ENCODE assay signal across 8 cellular contexts in the genomic region with DNA sequence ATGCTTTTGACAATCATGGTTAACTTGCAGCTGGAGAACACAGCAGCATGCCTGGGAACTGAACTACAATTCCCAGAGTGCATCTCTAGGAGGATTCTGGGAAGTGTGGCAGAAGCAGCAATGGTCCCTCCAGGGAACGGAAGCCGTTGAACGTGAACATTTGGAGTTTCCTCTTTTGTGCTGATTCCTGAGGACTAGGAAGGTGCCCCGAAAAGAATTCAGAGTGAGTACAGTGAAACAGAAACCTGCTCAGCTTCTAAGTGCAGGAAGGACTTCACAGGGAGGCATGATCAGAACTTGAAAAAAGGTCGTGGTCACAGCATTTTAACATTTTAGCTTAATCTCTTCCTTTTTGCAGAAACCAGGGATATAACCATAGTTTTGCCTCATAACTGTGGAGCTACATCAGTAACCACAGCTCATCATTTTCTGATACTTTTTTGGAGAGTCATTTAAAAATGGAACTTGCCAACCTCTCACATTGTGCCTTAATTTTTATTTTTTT. TPM values are rescaled to one million over a fixed set of nuclear protein-coding genes. Genes with fewer than 3 reads are reported as not detected.
A peak's percentile ranks its signal among the peaks of the same experiment; 100 is the strongest.
DNase-seq lines count a peak whose midpoint lies in the region; ATAC-seq and TF ChIP-seq lines count a peak whose summit lies in the region.

Gene NUDT13 (plus strand): TSS at position 111 of the 505 bp plus-strand sequence. CDS start 3,911 bp downstream, outside the sequence.

- no peaks in the 10 kb centered on the region for H3K4me1 Mint-ChIP-seq in Calu3 (ENCODE audit: low read depth, unreplicated experiment)
- peaks cover 6% of the 10 kb centered on the region for H3K4me1 Mint-ChIP-seq in stimulated activated effector memory CD8-positive, alpha-beta T cell treated with anti-CD3 and anti-CD28 coated beads, Interleukin-12 subunit alpha, Interleukin-12 subunit beta, amount 100 ng/mL, for 72 hours

- DNase-seq in Calu3 (peak; percentile 33), HEK293T (ENCODE audit: extremely low spot score) (peak; percentile 74), NOMO-1 treated with DMSO at 0.1 percent for 48 hours (lab: John Stamatoyannopoulos, UW; ENCODE audit: unreplicated experiment) (peak; percentile 91), activated T-cell treated with anti-CD3 and anti-CD28 coated beads for 24 hours (ENCODE audit: low read depth) (peak; percentile 28), epidermal melanocyte (ENCODE audit: insufficient read length, low spot score) (peak; percentile 79), mesenchymal stem cell (peak; percentile 88)
- DNase-seq in stimulated activated effector memory CD8-positive, alpha-beta T cell treated with anti-CD3 and anti-CD28 coated beads, Interleukin-12 subunit alpha, Interleukin-12 subunit beta, amount 100 ng/mL, for 72 hours (ENCODE audit: low spot score in 2 of 2) = peak in 1 of 2 donors; percentile 53

- peak within 1 kb of the TSS in 1 of 2 experiments; percentile 88 for H3K4me3 ChIP-seq in mesenchymal stem cell (ENCODE audit: insufficient read depth in 1 of 2, low read depth in 1 of 2, low read length in 2 of 2)

- peak within 1 kb of the TSS; percentile 62 for H2BK5ac ChIP-seq in mesenchymal stem cell (ENCODE audit: low read depth, low read length, poor library complexity, severe bottlenecking)

- H3K14ac ChIP-seq in mesenchymal stem cell (ENCODE audit: low read length in 2 of 2) = no peak within 1 kb of the TSS

- peaks cover 0 to 14% of the 10 kb centered on the region in 2 experiments for H3K36me3 ChIP-seq in mesenchymal stem cell (ENCODE audit: control insufficient read depth in 1 of 2, insufficient read depth in 2 of 2, low read depth in 1 of 2, low read length in 2 of 2)

- peak within 1 kb of the TSS; percentile 98 for H3K27ac ChIP-seq in mesenchymal stem cell (ENCODE audit: low read length, poor library complexity, severe bottlenecking)

- POLR2A ChIA-PET in HEK293T (lab: Yijun Ruan, JAX) = interaction anchor here (0.7 to 3.5 kb wide), 8 partner anchors 13 to 484 kb away, joined by 3 to 61 read pairs (median 3); partner anchors contain the start of genes DNAJC9, MICU1 and P4HA1

- H3K9me3 ChIP-seq in mesenchymal stem cell (ENCODE audit: control insufficient read depth, low read length) = no peaks in the 10 kb centered on the region

- peak within 1 kb of the TSS; percentile 56 for H3K27ac Mint-ChIP-seq in Calu3 (ENCODE audit: unreplicated experiment)
- peak within 1 kb of the TSS; percentile 82 for H3K27ac Mint-ChIP-seq in stimulated activated effector memory CD8-positive, alpha-beta T cell treated with anti-CD3 and anti-CD28 coated beads, Interleukin-12 subunit alpha, Interleukin-12 subunit beta, amount 100 ng/mL, for 72 hours

- no peaks in the 10 kb centered on the region for H3K4me1 ChIP-seq in mesenchymal stem cell (ENCODE audit: control insufficient read depth, insufficient read depth, low read depth, low read length)

- H3K4me3 Mint-ChIP-seq in Calu3 (ENCODE audit: low read depth, unreplicated experiment) = peak within 1 kb of the TSS; percentile 65
- peak within 1 kb of the TSS; percentile 69 for H3K4me3 Mint-ChIP-seq in stimulated activated effector memory CD8-positive, alpha-beta T cell treated with anti-CD3 and anti-CD28 coated beads, Interleukin-12 subunit alpha, Interleukin-12 subunit beta, amount 100 ng/mL, for 72 hours

- peak within 1 kb of the TSS in 1 of 2 experiments; percentile 89 for H3K18ac ChIP-seq in mesenchymal stem cell (ENCODE audit: low read depth in 1 of 2, low read length in 2 of 2)

- 2% methylated on average over 5 of the region's 5 CpGs for WGBS in mesenchymal stem cell

- H2BK12ac ChIP-seq in mesenchymal stem cell (ENCODE audit: low read length in 2 of 2) = no peak within 1 kb of the TSS

- peak within 1 kb of the TSS in 1 of 2 experiments; percentile 67 for H3K4ac ChIP-seq in mesenchymal stem cell (ENCODE audit: low read depth in 1 of 2, low read length in 2 of 2)

- peaks cover 2% of the 10 kb centered on the region for H3K79me1 ChIP-seq in mesenchymal stem cell (replicated peaks; ENCODE audit: low read length, poor library complexity, severe bottlenecking)

- peaks cover 28% of the 10 kb centered on the region for H3K36me3 Mint-ChIP-seq in Calu3 (ENCODE audit: insufficient read depth, unreplicated experiment)
- peaks cover 28% of the 10 kb centered on the region for H3K36me3 Mint-ChIP-seq in stimulated activated effector memory CD8-positive, alpha-beta T cell treated with anti-CD3 and anti-CD28 coated beads, Interleukin-12 subunit alpha, Interleukin-12 subunit beta, amount 100 ng/mL, for 72 hours

- intact Hi-C loops in Calu3 (cut with micrococcal nuclease; ENCODE audit: unreplicated experiment) = no loop called here

- H3K9me3 Mint-ChIP-seq in Calu3 (ENCODE audit: low read depth, unreplicated experiment) = peaks cover 5% of the 10 kb centered on the region
- H3K9me3 Mint-ChIP-seq in stimulated activated effector memory CD8-positive, alpha-beta T cell treated with anti-CD3 and anti-CD28 coated beads, Interleukin-12 subunit alpha, Interleukin-12 subunit beta, amount 100 ng/mL, for 72 hours = no peaks in the 10 kb centered on the region

- no peak within 1 kb of the TSS for H2BK15ac ChIP-seq in mesenchymal stem cell (ENCODE audit: low read depth, poor library complexity, severe bottlenecking)

- BruUV-seq in Calu3 (replicated peaks; lab: Mats Ljungman, UMichigan) = TSS peak; percentile 37

- peak within 1 kb of the TSS; percentile 94 for H3K9ac ChIP-seq in mesenchymal stem cell (ENCODE audit: low read length)

- no peak within 1 kb of the TSS for H2BK120ac ChIP-seq in mesenchymal stem cell (ENCODE audit: low read depth, low read length)

- peak; percentile 66 for ATAC-seq in stimulated activated effector memory CD8-positive, alpha-beta T cell treated with anti-CD3 and anti-CD28 coated beads, Interleukin-12 subunit alpha, Interleukin-12 subunit beta, amount 100 ng/mL, for 72 hours
- ATAC-seq in HG02870 (IDR thresholded peaks at IDR 0.05; ENCODE audit: unreplicated experiment) = no peak

- H4K91ac ChIP-seq in mesenchymal stem cell (ENCODE audit: low read length) = no peak within 1 kb of the TSS

- TF ChIP-seq CTCF in Calu3 (IDR thresholded peaks at IDR 0.05; ENCODE audit: unreplicated experiment) = no peak

- H2AK5ac ChIP-seq in mesenchymal stem cell (ENCODE audit: low read length, severe bottlenecking) = no peak within 1 kb of the TSS

- H4K8ac ChIP-seq in mesenchymal stem cell (ENCODE audit: low read length) = no peak within 1 kb of the TSS

- CTCF ChIA-PET in Calu3 (lab: Charles Lee) (interaction anchor here (1.6 to 2.3 kb wide), 2 partner anchors 11 to 14 kb away, joined by 5 to 9 read pairs; partner anchors contain the start of gene P4HA1), HEK293T (lab: Yijun Ruan, JAX) (interaction anchor here (0.6 to 1.0 kb wide), 5 partner anchors 13 to 48 kb away, joined by 3 to 5 read pairs (median 3); no protein-coding TSS in a partner anchor)

- peak within 1 kb of the TSS; percentile 61 for H2AFZ ChIP-seq in mesenchymal stem cell (ENCODE audit: low read depth, low read length)

- H3K23ac ChIP-seq in mesenchymal stem cell (ENCODE audit: low read length in 2 of 2) = no peak within 1 kb of the TSS

- H3K27me3 ChIP-seq in mesenchymal stem cell (ENCODE audit: control insufficient read depth in 1 of 2, insufficient read depth in 1 of 2, low read length in 2 of 2) = no peaks in the 10 kb centered on the region

- H3K27me3 Mint-ChIP-seq in Calu3 (ENCODE audit: unreplicated experiment) = no peaks in the 10 kb centered on the region

- peak within 1 kb of the TSS; percentile 69 for H3K4me2 ChIP-seq in mesenchymal stem cell (ENCODE audit: low read length, poor library complexity, severe bottlenecking)

TF ChIP-seq in HEK293T, 16 proteins besides CTCF, POLR2A, EP300 and RAD21:
- peak; percentile 94 for TF ChIP-seq ELF4 (IDR thresholded peaks at IDR 0.05)
- TF ChIP-seq SUZ12 (IDR thresholded peaks at IDR 0.05) = peak; percentile 86
- TF ChIP-seq ARNT (IDR thresholded peaks at IDR 0.05) = no peak
- TF ChIP-seq LEF1 (IDR thresholded peaks at IDR 0.05; ENCODE audit: borderline replicate concordance) = no peak
- no peak for TF ChIP-seq TARDBP (IDR thresholded peaks at IDR 0.05)

RNA-seq across cellular contexts. Expression of gene NUDT13, which starts in this region (rescaled TPM):
- total RNA-seq in Calu3 (2022) = 0.76 and 0.78 TPM in 2 replicates
- 2.0 TPM for polyA plus RNA-seq in mesenchymal stem cell (2013, experiment 1 of 2)
- 2.1 TPM for polyA plus RNA-seq in mesenchymal stem cell (2013, experiment 2 of 2)

Comparison
In these comparisons a context has a peak if more than half of its experiments do, and no peak if none do; other contexts are left out.
1. Peak in DNase-seq in Calu3; RNA of the gene not detected or under 1 TPM.